ENCODE assay signal across 20 cellular contexts in genomic region chr6:155128971-155129370, GRCh38.
"Had no signal": no experiment of that assay in that cellular context is flagged by ENCODE, and none has a peak within 500 bp of the region (broad histone marks: within the 10 kb centered on the region; RNA-seq: fewer than 3 reads in every experiment).

No MANE protein-coding gene starts in this region.

- H3K27me3 Mint-ChIP-seq: activated CD4-positive, alpha-beta T cell treated with anti-CD3 and anti-CD28 coated beads, Interleukin-2, amount 10 ng/mL, durations not matched to agents 7 days and 5 days had no signal

- H3K4me1 Mint-ChIP-seq: immature natural killer cell, natural killer cell had no signal

- ATAC-seq: activated CD4-positive, CD25-positive, alpha-beta regulatory T cell treated with anti-CD3 and anti-CD28 coated beads, Interleukin-2, amount 50 U/mL, for 24 hours; activated CD8-positive, alpha-beta T cell treated with anti-CD3 and anti-CD28 coated beads, Interleukin-2, amount 10 ng/mL, durations not matched to agents 7 days and 5 days; left lobe of liver; natural killer cell; stimulated activated naive CD8-positive, alpha-beta T cell treated with anti-CD3 and anti-CD28 coated beads, Interleukin-15, Interleukin-2, amounts not matched to agents 100 U/mL and 50 U/mL, for 24 hours had no signal

- H3K36me3 Mint-ChIP-seq: activated naive CD8-positive, alpha-beta T cell treated with anti-CD3 and anti-CD28 coated beads, Interleukin-2, amount 10 ng/mL, durations not matched to agents 7 days and 5 days; immature natural killer cell; natural killer cell had no signal

- DNase-seq: activated CD4-positive, alpha-beta T cell treated with anti-CD3 and anti-CD28 coated beads, Interleukin-2, amount 10 ng/mL, durations not matched to agents 7 days and 5 days; activated CD8-positive, alpha-beta T cell treated with anti-CD3 and anti-CD28 coated beads, Interleukin-2, amount 10 ng/mL, durations not matched to agents 7 days and 5 days; activated naive CD4-positive, alpha-beta T cell treated with Interleukin-2 at 50 U/mL for 16 hours; activated naive CD8-positive, alpha-beta T cell treated with anti-CD3 and anti-CD28 coated beads, Interleukin-2, amount 10 ng/mL, durations not matched to agents 7 days and 5 days; activated T-cell treated with anti-CD3 and anti-CD28 coated beads, Interleukin-2, amount 50 U/mL, for 1 hour; amygdala; cerebellar nuclear complex; cortex of kidney; foreskin melanocyte; glutamatergic neuron; immature natural killer cell; natural killer cell; sigmoid colon; stimulated activated CD4-positive, alpha-beta T cell treated with anti-CD3 and anti-CD28 coated beads, Interleukin-4, amount 100 ng/mL, for 4 hours; stimulated activated naive CD8-positive, alpha-beta T cell treated with anti-CD3 and anti-CD28 coated beads, Interleukin-15, Interleukin-2, amounts not matched to agents 100 U/mL and 50 U/mL, for 24 hours; substantia nigra; thyroid gland; upper lobe of right lung had no signal

- H3K27ac Mint-ChIP-seq: activated CD4-positive, alpha-beta T cell treated with anti-CD3 and anti-CD28 coated beads, Interleukin-2, amount 10 ng/mL, durations not matched to agents 7 days and 5 days; activated CD8-positive, alpha-beta T cell treated with anti-CD3 and anti-CD28 coated beads, Interleukin-2, amount 10 ng/mL, durations not matched to agents 7 days and 5 days; activated naive CD8-positive, alpha-beta T cell treated with anti-CD3 and anti-CD28 coated beads, Interleukin-2, amount 10 ng/mL, durations not matched to agents 7 days and 5 days; immature natural killer cell; natural killer cell had no signal

- H3K4me3 Mint-ChIP-seq: activated CD4-positive, alpha-beta T cell treated with anti-CD3 and anti-CD28 coated beads, Interleukin-2, amount 10 ng/mL, durations not matched to agents 7 days and 5 days; activated CD8-positive, alpha-beta T cell treated with anti-CD3 and anti-CD28 coated beads, Interleukin-2, amount 10 ng/mL, durations not matched to agents 7 days and 5 days; activated naive CD8-positive, alpha-beta T cell treated with anti-CD3 and anti-CD28 coated beads, Interleukin-2, amount 10 ng/mL, durations not matched to agents 7 days and 5 days; immature natural killer cell; natural killer cell had no signal

- H3K9me3 Mint-ChIP-seq: activated CD4-positive, alpha-beta T cell treated with anti-CD3 and anti-CD28 coated beads, Interleukin-2, amount 10 ng/mL, durations not matched to agents 7 days and 5 days; activated naive CD8-positive, alpha-beta T cell treated with anti-CD3 and anti-CD28 coated beads, Interleukin-2, amount 10 ng/mL, durations not matched to agents 7 days and 5 days; immature natural killer cell; natural killer cell had no signal
